In the genomic region with DNA sequence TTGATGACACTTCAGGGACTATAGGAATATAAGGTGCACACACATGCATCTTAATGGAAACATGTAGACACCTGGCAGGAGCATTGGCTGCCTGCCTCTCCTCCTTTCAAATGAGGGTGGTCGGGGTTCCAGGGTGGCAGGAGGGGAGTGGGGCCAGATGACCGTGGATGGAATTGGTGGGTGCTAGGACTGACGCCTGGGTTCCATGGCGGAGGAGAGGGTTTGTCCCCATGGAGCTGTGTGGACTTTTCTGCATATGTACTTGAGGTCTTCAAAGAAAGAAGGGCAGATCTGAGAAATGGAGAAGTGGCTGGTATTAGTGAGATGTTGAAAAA, we compare ENCODE assay signal across 1 cellular context.
TF ChIP-seq lines count a peak whose summit lies in the region.

No MANE protein-coding gene starts in this region.

TF ChIP-seq in GM12878, 131 proteins besides CTCF, POLR2A, EP300 and RAD21:
- TF ChIP-seq IKZF1 (conservative IDR thresholded peaks at IDR 0.05) (0 out of 2 replicates have a peak, but pooled peaks have one; percentile 4), ASH2L (IDR thresholded peaks at IDR 0.05; ENCODE audit: borderline replicate concordance, low read depth) (no peak), SPI1 (IDR thresholded peaks at IDR 0.05; ENCODE audit: borderline replicate concordance, insufficient read depth, low read depth, low read length) (0 out of 2 replicates have a peak, but pooled peaks have one; percentile 34), ZNF207 (IDR thresholded peaks at IDR 0.05; ENCODE audit: borderline replicate concordance) (no peak), CHD2 (IDR thresholded peaks at IDR 0.05; ENCODE audit: borderline replicate concordance, low read depth, low read length) (no peak)
